Comparison of ENCODE assay signal across 8 cellular contexts in the genomic region with DNA sequence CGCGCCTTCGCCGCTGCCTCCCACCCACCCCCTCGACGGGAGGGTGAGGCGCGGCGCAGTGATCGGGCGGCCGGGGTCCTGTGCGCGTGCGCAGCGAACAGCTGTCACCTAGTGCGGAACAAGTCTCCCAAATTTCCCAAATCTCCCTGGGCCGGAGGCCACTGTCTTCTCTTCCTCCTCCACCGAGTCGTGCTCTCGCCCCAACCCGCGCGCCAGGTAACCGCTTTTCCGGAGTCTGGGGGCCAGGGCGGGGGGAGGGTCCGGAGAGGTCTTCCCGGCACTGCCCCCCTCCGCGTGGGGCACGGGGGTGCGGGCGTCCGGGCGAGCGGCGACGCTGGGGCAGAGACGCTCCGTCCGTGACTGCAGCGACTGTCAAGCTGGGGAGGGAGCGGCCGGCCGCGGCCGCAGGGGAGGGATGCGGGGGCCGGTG. TPM values are rescaled to one million over a fixed set of nuclear protein-coding genes. Genes with fewer than 3 reads are reported as not detected.
DNase-seq lines count a peak whose midpoint lies in the region; ATAC-seq and TF ChIP-seq lines count a peak whose summit lies in the region.

No MANE protein-coding gene starts in this region.

- H4K20me1 ChIP-seq in OCI-LY3 (ENCODE audit: insufficient read depth, low read length), result peaks cover 9% of the 10 kb centered on the region

- peak overlapping the region; percentile 40; the same call in 1 of the 2 replicates for H2AFZ ChIP-seq in OCI-LY3 (ENCODE audit: low read depth, low read length)

- H3K27ac ChIP-seq in OCI-LY3 (ENCODE audit: low read length), result peak overlapping the region; percentile 80
- peak overlapping the region; percentile 96 for H3K27ac ChIP-seq in epithelial cell of prostate

- ATAC-seq in GM18505 (IDR thresholded peaks at IDR 0.05; ENCODE audit: unreplicated experiment), result peak; percentile 19

- TF ChIP-seq POLR2A in GM18505 (IDR thresholded peaks at IDR 0.05; ENCODE audit: borderline replicate concordance, extremely low read depth, insufficient read depth, insufficient read length), result no peak

- no peaks in the 10 kb centered on the region for H3K9me3 Mint-ChIP-seq in nephron

- TF ChIP-seq CTCF in OCI-LY3 (IDR thresholded peaks at IDR 0.05; ENCODE audit: low read depth, low read length) (no peak), nephron (IDR thresholded peaks at IDR 0.05; ENCODE audit: unreplicated experiment in 3 of 3) (no peak)

- H3K4me3 Mint-ChIP-seq in nephron, result peak overlapping the region; percentile 98 to 100 (median 99)

- peaks cover 19% of the 10 kb centered on the region for H3K4me1 Mint-ChIP-seq in nephron

- H3K27me3 ChIP-seq in OCI-LY3 (ENCODE audit: low read depth, low read length), result no peaks in the 10 kb centered on the region

- H3K9me3 ChIP-seq in OCI-LY3 (ENCODE audit: insufficient read depth, low read length), result no peaks in the 10 kb centered on the region

- CTCF ChIA-PET in HEK293T (lab: Yijun Ruan, JAX), result no interaction called here

- H3K27ac Mint-ChIP-seq in nephron, result peak overlapping the region; percentile 98 to 100 (median 100)

- H3K79me2 ChIP-seq in OCI-LY3 (ENCODE audit: low read length), result peaks cover 38% of the 10 kb centered on the region

- H3K9ac ChIP-seq in OCI-LY3 (ENCODE audit: low read length), result peak overlapping the region; percentile 87

- peak overlapping the region; percentile 67 for H3K4me2 ChIP-seq in OCI-LY3 (ENCODE audit: low read length)

- peaks cover 4% of the 10 kb centered on the region for H3K27me3 Mint-ChIP-seq in nephron (ENCODE audit: low read depth)

- peak overlapping the region; percentile 94 for H3K4me3 ChIP-seq in OCI-LY3 (ENCODE audit: low read length)

- peaks cover under 1% of the 10 kb centered on the region for H3K36me3 ChIP-seq in OCI-LY3 (replicated peaks; ENCODE audit: low read depth, low read length)

- peak; percentile 92 for DNase-seq in HEK293T (ENCODE audit: extremely low spot score)
- DNase-seq in epithelial cell of prostate (ENCODE audit: low read depth, low spot score), result no peak
- no peak for DNase-seq in superior temporal gyrus (ENCODE audit: extremely low spot score)
- DNase-seq in HK-2 (ENCODE audit: unreplicated experiment), result no peak
- DNase-seq in mucosa of gallbladder (ENCODE audit: low spot score), result no peak

- POLR2A ChIA-PET in HEK293T (lab: Yijun Ruan, JAX), result interaction anchor here (0.8 to 3.1 kb wide), 11 partner anchors 10 to 358 kb away, joined by 3 to 17 read pairs (median 5); no protein-coding TSS in a partner anchor

- H3K36me3 Mint-ChIP-seq in nephron (ENCODE audit: low read depth), result peaks cover under 1% of the 10 kb centered on the region

- peaks cover 7% of the 10 kb centered on the region; the same call in 1 of the 2 replicates for H3K4me1 ChIP-seq in OCI-LY3 (ENCODE audit: low read length)

TF ChIP-seq in HEK293T, 16 proteins besides CTCF, POLR2A, EP300 and RAD21:
- TF ChIP-seq ZNF384 (IDR thresholded peaks at IDR 0.05) (no peak), FOXA1 (IDR thresholded peaks at IDR 0.05) (no peak), CTBP1 (IDR thresholded peaks at IDR 0.05; ENCODE audit: borderline replicate concordance) (no peak), PKNOX1 (IDR thresholded peaks at IDR 0.05) (no peak), L3MBTL2 (conservative IDR thresholded peaks at IDR 0.05) (no peak), SP1 (IDR thresholded peaks at IDR 0.05) (no peak), ARNT (IDR thresholded peaks at IDR 0.05) (no peak), BHLHE40 (IDR thresholded peaks at IDR 0.05; ENCODE audit: borderline replicate concordance) (no peak), FOXK2 (IDR thresholded peaks at IDR 0.05) (no peak), ELF4 (IDR thresholded peaks at IDR 0.05) (no peak), TARDBP (IDR thresholded peaks at IDR 0.05) (no peak), NFRKB (IDR thresholded peaks at IDR 0.05) (no peak), FOXM1 (IDR thresholded peaks at IDR 0.05; ENCODE audit: borderline replicate concordance) (no peak), HDGF (IDR thresholded peaks at IDR 0.05; ENCODE audit: borderline replicate concordance) (no peak), SUZ12 (IDR thresholded peaks at IDR 0.05) (no peak)

RNA-seq across cellular contexts. Expression of gene KDM4C, which starts 0.2 kb away (rescaled TPM):
- total RNA-seq in mucosa of gallbladder, result 43.1 TPM
